19 cellular contexts compared by ENCODE assay signal in the genomic region with DNA sequence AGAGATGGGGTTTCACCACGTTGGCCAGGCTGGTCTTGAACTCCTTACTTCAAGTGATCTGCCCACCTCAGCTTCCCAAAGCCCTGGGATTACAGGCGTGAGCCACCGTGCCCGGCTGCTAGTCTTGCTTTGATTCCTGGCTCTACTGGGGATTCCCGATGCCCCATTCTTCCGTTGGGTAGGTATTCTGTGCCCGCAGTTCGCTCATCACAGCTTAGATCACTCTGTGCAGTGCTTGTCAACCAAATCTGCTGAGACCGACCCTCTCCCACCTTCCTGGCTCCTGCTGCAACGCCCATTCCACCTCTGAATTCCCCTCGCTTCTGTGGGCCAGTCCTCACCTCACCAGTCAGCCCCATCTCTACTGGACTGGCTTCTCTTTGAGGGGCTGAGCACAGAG. TPM values are rescaled to one million over a fixed set of nuclear protein-coding genes. Genes with fewer than 3 reads are reported as not detected.
A peak's percentile ranks its signal among the peaks of the same experiment; 100 is the strongest.
DNase-seq lines count a peak whose midpoint lies in the region; ATAC-seq and TF ChIP-seq lines count a peak whose summit lies in the region.
"Had no signal": no experiment of that assay in that cellular context is flagged by ENCODE, and none has a peak within 500 bp of the region (broad histone marks: within the 10 kb centered on the region; RNA-seq: fewer than 3 reads in every experiment).

No MANE protein-coding gene starts in this region.

- H3K9ac ChIP-seq in neuronal stem cell (ENCODE audit: low read depth, low read length, poor library complexity), result no peak overlapping the region
- H3K9ac ChIP-seq: SK-N-SH had no signal

- peak overlapping the region; percentile 47 for H2BK120ac ChIP-seq in neuronal stem cell (ENCODE audit: low read depth, low read length)

- ATAC-seq in activated CD8-positive, alpha-beta memory T cell treated with anti-CD3 and anti-CD28 coated beads, Interleukin-2, amount 10 ng/mL, durations not matched to agents 7 days and 5 days, result no peak
- ATAC-seq: Panc1; stimulated activated naive CD8-positive, alpha-beta T cell treated with anti-CD3 and anti-CD28 coated beads, Interleukin-15, amount 100 ng/mL, for 72 hours had no signal

- H3K27ac Mint-ChIP-seq in activated CD8-positive, alpha-beta memory T cell treated with anti-CD3 and anti-CD28 coated beads, Interleukin-2, amount 10 ng/mL, durations not matched to agents 7 days and 5 days, result peak overlapping the region; percentile 98
- H3K27ac Mint-ChIP-seq in CD8-positive, alpha-beta memory T cell, result peak overlapping the region; percentile 90 to 97 (median 96)
- H3K27ac Mint-ChIP-seq in activated T-helper 1 cell treated with anti-CD3 and anti-CD28 coated beads, Interleukin-12 subunit alpha, Interleukin-12 subunit beta, Interleukin-2, Interleukin-4 antibody, amounts not matched to agents 30 ng/mL and 10 ng/mL and 1 ng/mL, durations not matched to agents 14 hours and 24 hours and 36 hours, result peak overlapping the region; percentile 96

- H3K27me3 ChIP-seq in CD8-positive, alpha-beta memory T cell (ENCODE audit: insufficient read depth, low read length, poor library complexity, severe bottlenecking), result no peaks in the 10 kb centered on the region
- H3K27me3 ChIP-seq in neuronal stem cell (ENCODE audit: control insufficient read depth in 3 of 3, insufficient read depth in 3 of 3, low read depth in 1 of 3, low read length in 3 of 3) (no peaks in the 10 kb centered on the region), suprapubic skin (no peaks in the 10 kb centered on the region)
- H3K27me3 ChIP-seq: right atrium auricular region, vagina had no signal

- no peak overlapping the region for H3K18ac ChIP-seq in neuronal stem cell (ENCODE audit: low read length)

- H3K4me3 Mint-ChIP-seq in activated CD8-positive, alpha-beta memory T cell treated with anti-CD3 and anti-CD28 coated beads, Interleukin-2, amount 10 ng/mL, durations not matched to agents 7 days and 5 days, result no peak overlapping the region
- peak overlapping the region in 6 of 7 donors; percentile 23 to 89 (median 69) for H3K4me3 Mint-ChIP-seq in CD8-positive, alpha-beta memory T cell
- H3K4me3 Mint-ChIP-seq in activated T-helper 1 cell treated with anti-CD3 and anti-CD28 coated beads, Interleukin-12 subunit alpha, Interleukin-12 subunit beta, Interleukin-2, Interleukin-4 antibody, amounts not matched to agents 30 ng/mL and 10 ng/mL and 1 ng/mL, durations not matched to agents 14 hours and 24 hours and 36 hours, result peak overlapping the region; percentile 57

- peak overlapping the region; percentile 17 for H3K23ac ChIP-seq in neuronal stem cell (ENCODE audit: low read depth, low read length, poor library complexity)

- H3K4me3 ChIP-seq in CD8-positive, alpha-beta memory T cell (ENCODE audit: low read length), result peak overlapping the region; percentile 74
- H3K4me3 ChIP-seq in neuronal stem cell (ENCODE audit: low read length in 2 of 2) (no peak overlapping the region), suprapubic skin (no peak overlapping the region)
- H3K4me3 ChIP-seq: right atrium auricular region, vagina had no signal

- no peak overlapping the region for H2BK5ac ChIP-seq in neuronal stem cell (ENCODE audit: low read length)

- H3K4me2 ChIP-seq in neuronal stem cell (ENCODE audit: insufficient read depth, low read length, poor library complexity, severe bottlenecking), result no peak overlapping the region
- H3K4me2 ChIP-seq: SK-N-SH had no signal

- H3K36me3 Mint-ChIP-seq in activated CD8-positive, alpha-beta memory T cell treated with anti-CD3 and anti-CD28 coated beads, Interleukin-2, amount 10 ng/mL, durations not matched to agents 7 days and 5 days, result peaks cover 20% of the 10 kb centered on the region
- H3K36me3 Mint-ChIP-seq in CD8-positive, alpha-beta memory T cell, result peaks cover 0 to 32% (median 2%) of the 10 kb centered on the region in 3 donors
- peaks cover 17% of the 10 kb centered on the region for H3K36me3 Mint-ChIP-seq in activated T-helper 1 cell treated with anti-CD3 and anti-CD28 coated beads, Interleukin-12 subunit alpha, Interleukin-12 subunit beta, Interleukin-2, Interleukin-4 antibody, amounts not matched to agents 30 ng/mL and 10 ng/mL and 1 ng/mL, durations not matched to agents 14 hours and 24 hours and 36 hours (ENCODE audit: low read depth)

- no peak overlapping the region for H3K27ac ChIP-seq in CD8-positive, alpha-beta memory T cell (ENCODE audit: low read depth, low read length)
- H3K27ac ChIP-seq in neuronal stem cell (replicated peaks; ENCODE audit: low read length), result no peak overlapping the region
- H3K27ac ChIP-seq in suprapubic skin, result no peak overlapping the region
- H3K27ac ChIP-seq: vagina had no signal

- H3K79me1 ChIP-seq in neuronal stem cell (ENCODE audit: low read depth, low read length), result no peaks in the 10 kb centered on the region

- peaks cover 59% of the 10 kb centered on the region for H3K4me1 ChIP-seq in CD8-positive, alpha-beta memory T cell (ENCODE audit: insufficient read depth, low read length)
- H3K4me1 ChIP-seq in neuronal stem cell (ENCODE audit: control insufficient read depth in 2 of 2, insufficient read depth in 1 of 2, low read depth in 1 of 2, low read length in 2 of 2), result no peaks in the 10 kb centered on the region
- peaks cover 21% of the 10 kb centered on the region for H3K4me1 ChIP-seq in suprapubic skin

- intact Hi-C loops in activated T-helper 1 cell treated with anti-CD3 and anti-CD28 coated beads, Interleukin-12 subunit alpha, Interleukin-12 subunit beta, Interleukin-2, Interleukin-4 antibody, amounts not matched to agents 30 ng/mL and 10 ng/mL and 1 ng/mL, durations not matched to agents 14 hours and 24 hours and 36 hours (cut with micrococcal nuclease), result loop anchor here (10.0 kb wide), 1 partner anchor 574 kb away; a partner anchor contains a TSS

- H3K36me3 ChIP-seq in CD8-positive, alpha-beta memory T cell (ENCODE audit: insufficient read depth, low read length), result no peaks in the 10 kb centered on the region
- no peaks in the 10 kb centered on the region for H3K36me3 ChIP-seq in neuronal stem cell (replicated peaks in 1 of 2; ENCODE audit: control insufficient read depth in 2 of 2, insufficient read depth in 2 of 2, low read length in 2 of 2)
- no peaks in the 10 kb centered on the region for H3K36me3 ChIP-seq in suprapubic skin
- H3K36me3 ChIP-seq: right atrium auricular region, vagina had no signal

- POLR2A ChIA-PET in CD8-positive, alpha-beta memory T cell (lab: Charles Lee), result interaction anchor here (0.6 to 1.7 kb wide), 7 partner anchors 11 to 105 kb away, joined by 3 to 8 read pairs (median 3); a partner anchor contains a TSS

- H3K4ac ChIP-seq in neuronal stem cell (ENCODE audit: low read length), result no peak overlapping the region

- CTCF ChIA-PET in activated CD8-positive, alpha-beta memory T cell treated with anti-CD3 and anti-CD28 coated beads, Interleukin-2, amount 10 ng/mL, durations not matched to agents 7 days and 5 days (lab: Charles Lee), result interaction anchor here (1.2 to 9.9 kb wide), 3 partner anchors 14 to 60 kb away, joined by 3 to 136 read pairs (median 6); a partner anchor contains a TSS
- CTCF ChIA-PET in CD8-positive, alpha-beta memory T cell (lab: Charles Lee), result interaction anchor here (1.2 to 11.0 kb wide), 7 partner anchors 13 to 165 kb away, joined by 3 to 120 read pairs (median 4); a partner anchor contains a TSS

- H3K9me3 ChIP-seq in CD8-positive, alpha-beta memory T cell (ENCODE audit: low read length), result no peaks in the 10 kb centered on the region
- no peaks in the 10 kb centered on the region for H3K9me3 ChIP-seq in neuronal stem cell (replicated peaks in 1 of 2; ENCODE audit: control insufficient read depth in 2 of 2, insufficient read depth in 1 of 2, low read depth in 1 of 2, low read length in 2 of 2)
- no peaks in the 10 kb centered on the region for H3K9me3 ChIP-seq in suprapubic skin
- H3K9me3 ChIP-seq: right atrium auricular region, SK-N-SH, vagina had no signal

- no peak overlapping the region for H3K14ac ChIP-seq in neuronal stem cell (ENCODE audit: low read length)

- TF ChIP-seq EP300 in suprapubic skin (IDR thresholded peaks at IDR 0.05), result no peak

- TF ChIP-seq CTCF in suprapubic skin (IDR thresholded peaks at IDR 0.05), result no peak

- no peaks in the 10 kb centered on the region for H3K9me3 Mint-ChIP-seq in activated CD8-positive, alpha-beta memory T cell treated with anti-CD3 and anti-CD28 coated beads, Interleukin-2, amount 10 ng/mL, durations not matched to agents 7 days and 5 days (ENCODE audit: low read depth)
- H3K9me3 Mint-ChIP-seq in CD8-positive, alpha-beta memory T cell, result no peaks in the 10 kb centered on the region
- no peaks in the 10 kb centered on the region for H3K9me3 Mint-ChIP-seq in activated T-helper 1 cell treated with anti-CD3 and anti-CD28 coated beads, Interleukin-12 subunit alpha, Interleukin-12 subunit beta, Interleukin-2, Interleukin-4 antibody, amounts not matched to agents 30 ng/mL and 10 ng/mL and 1 ng/mL, durations not matched to agents 14 hours and 24 hours and 36 hours
- H3K9me3 Mint-ChIP-seq: stimulated activated naive CD8-positive, alpha-beta T cell treated with anti-CD3 and anti-CD28 coated beads, Interleukin-15, amount 100 ng/mL, for 72 hours had no signal

- no peak overlapping the region for H4K8ac ChIP-seq in neuronal stem cell (ENCODE audit: low read depth, low read length)

- peak overlapping the region; percentile 94 for H2AK5ac ChIP-seq in neuronal stem cell (ENCODE audit: low read depth, low read length)

- no CpG with 5 or more reads among the region's 11 CpGs for WGBS in neuronal stem cell (ENCODE audit: extremely low coverage in 2 of 2, insufficient read length in 2 of 2, insufficient replicate concordance in 1 of 2), 2 donors
- 87% methylated on average over 11 of the region's 11 CpGs for WGBS in suprapubic skin

- no peak overlapping the region for H2BK12ac ChIP-seq in neuronal stem cell (ENCODE audit: low read length)

- H2BK15ac ChIP-seq in neuronal stem cell (ENCODE audit: low read length), result peak overlapping the region; percentile 43

- no peak for TF ChIP-seq POLR2A in suprapubic skin (IDR thresholded peaks at IDR 0.05)

- H3K4me1 Mint-ChIP-seq in activated CD8-positive, alpha-beta memory T cell treated with anti-CD3 and anti-CD28 coated beads, Interleukin-2, amount 10 ng/mL, durations not matched to agents 7 days and 5 days, result peaks cover 46% of the 10 kb centered on the region
- H3K4me1 Mint-ChIP-seq in CD8-positive, alpha-beta memory T cell, result peaks cover 39 to 58% (median 45%) of the 10 kb centered on the region in 3 donors
- peaks cover 41% of the 10 kb centered on the region for H3K4me1 Mint-ChIP-seq in activated T-helper 1 cell treated with anti-CD3 and anti-CD28 coated beads, Interleukin-12 subunit alpha, Interleukin-12 subunit beta, Interleukin-2, Interleukin-4 antibody, amounts not matched to agents 30 ng/mL and 10 ng/mL and 1 ng/mL, durations not matched to agents 14 hours and 24 hours and 36 hours (ENCODE audit: low read depth)

- no peak overlapping the region for H2AFZ ChIP-seq in neuronal stem cell (ENCODE audit: low read length)

- no peak for DNase-seq in activated CD8-positive, alpha-beta memory T cell treated with anti-CD3 and anti-CD28 coated beads, Interleukin-2, amount 10 ng/mL, durations not matched to agents 7 days and 5 days
- no peak for DNase-seq in activated CD8-positive, alpha-beta memory T cell treated with anti-CD3 and anti-CD28 coated beads, Interleukin-2, amount 50 U/mL, for 48 hours
- no peak for DNase-seq in CD8-positive, alpha-beta memory T cell
- no peak for DNase-seq in activated T-helper 1 cell treated with anti-CD3 and anti-CD28 coated beads, Interleukin-12 subunit alpha, Interleukin-12 subunit beta, Interleukin-2, Interleukin-4 antibody, amounts not matched to agents 30 ng/mL and 10 ng/mL and 1 ng/mL, durations not matched to agents 14 hours and 24 hours and 36 hours (ENCODE audit: low spot score)
- DNase-seq in neuronal stem cell (ENCODE audit: low spot score) (no peak), DMS153 treated with DMSO at 0.1 percent for 48 hours (lab: John Stamatoyannopoulos, UW; ENCODE audit: unreplicated experiment) (no peak), iPS-NIHi7 (ENCODE audit: extremely low spot score) (no peak), suprapubic skin (ENCODE audit: low spot score in 2 of 2) (no peak)
- DNase-seq: kidney; midbrain; NCI-H1436; NCI-H2171; SK-N-SH; stimulated activated naive CD8-positive, alpha-beta T cell treated with anti-CD3 and anti-CD28 coated beads, Interleukin-15, amount 100 ng/mL, for 72 hours had no signal

- H4K91ac ChIP-seq in neuronal stem cell (ENCODE audit: low read depth, low read length, poor library complexity), result no peak overlapping the region

- no peaks in the 10 kb centered on the region for H3K27me3 Mint-ChIP-seq in activated CD8-positive, alpha-beta memory T cell treated with anti-CD3 and anti-CD28 coated beads, Interleukin-2, amount 10 ng/mL, durations not matched to agents 7 days and 5 days
- peaks cover 0 to 7% of the 10 kb centered on the region in 2 donors for H3K27me3 Mint-ChIP-seq in CD8-positive, alpha-beta memory T cell
- H3K27me3 Mint-ChIP-seq in activated T-helper 1 cell treated with anti-CD3 and anti-CD28 coated beads, Interleukin-12 subunit alpha, Interleukin-12 subunit beta, Interleukin-2, Interleukin-4 antibody, amounts not matched to agents 30 ng/mL and 10 ng/mL and 1 ng/mL, durations not matched to agents 14 hours and 24 hours and 36 hours (ENCODE audit: insufficient read depth), result no peaks in the 10 kb centered on the region
- H3K27me3 Mint-ChIP-seq: stimulated activated naive CD8-positive, alpha-beta T cell treated with anti-CD3 and anti-CD28 coated beads, Interleukin-15, amount 100 ng/mL, for 72 hours had no signal

RNA-seq across cellular contexts. Expression of a gene that starts 4.6 kb away (rescaled TPM):
- 10 to 100 TPM; 23.8 to 38.5 TPM for total RNA-seq in activated CD8-positive, alpha-beta memory T cell treated with anti-CD3 and anti-CD28 coated beads, Interleukin-2, amount 10 ng/mL, durations not matched to agents 7 days and 5 days
- 10 to 100 TPM; 25.7 to 26.0 TPM for total RNA-seq in CD8-positive, alpha-beta memory T cell
- polyA plus RNA-seq in CD8-positive, alpha-beta memory T cell, result 18.0 TPM
- total RNA-seq in activated T-helper 1 cell treated with anti-CD3 and anti-CD28 coated beads, Interleukin-12 subunit alpha, Interleukin-12 subunit beta, Interleukin-2, Interleukin-4 antibody, amounts not matched to agents 30 ng/mL and 10 ng/mL and 1 ng/mL, durations not matched to agents 14 hours and 24 hours and 36 hours, result 22.1 and 23.6 TPM in 2 replicates
- polyA plus RNA-seq in neuronal stem cell (2013, experiment 1 of 2), result 32.3 TPM
- 33.4 TPM for polyA plus RNA-seq in neuronal stem cell (2013, experiment 2 of 2)
- total RNA-seq in suprapubic skin, result 10 to 100 TPM; 10.4 to 43.7 (median 18.0) TPM

RNA-seq across cellular contexts. Expression of a gene that starts 16.1 kb away (rescaled TPM):
- total RNA-seq in activated CD8-positive, alpha-beta memory T cell treated with anti-CD3 and anti-CD28 coated beads, Interleukin-2, amount 10 ng/mL, durations not matched to agents 7 days and 5 days, result 1 to 10 TPM in 1 of 2 experiments, under 1 TPM in 1; 0.59 to 1.4 TPM
- under 1 TPM; 0.55 to 0.64 TPM for total RNA-seq in CD8-positive, alpha-beta memory T cell
- polyA plus RNA-seq in CD8-positive, alpha-beta memory T cell, result 0.39 TPM
- total RNA-seq in activated T-helper 1 cell treated with anti-CD3 and anti-CD28 coated beads, Interleukin-12 subunit alpha, Interleukin-12 subunit beta, Interleukin-2, Interleukin-4 antibody, amounts not matched to agents 30 ng/mL and 10 ng/mL and 1 ng/mL, durations not matched to agents 14 hours and 24 hours and 36 hours, result 0.10 and 0.44 TPM in 2 replicates
- 1.2 TPM for polyA plus RNA-seq in neuronal stem cell (2013, experiment 1 of 2)
- 1.2 TPM for polyA plus RNA-seq in neuronal stem cell (2013, experiment 2 of 2)
- 1 to 10 TPM in 1 of 4 donors, under 1 TPM in 2, not detected in 1; 0.25 to 2.3 (median 0.34) TPM for total RNA-seq in suprapubic skin
- total RNA-seq: LHCN-M2 had no signal
- polyA plus RNA-seq: AG04450 had no signal

RNA-seq across cellular contexts. Expression of a gene that starts 58.7 kb away (rescaled TPM):
- 100 to 1,000 TPM; 250 to 441 TPM for total RNA-seq in activated CD8-positive, alpha-beta memory T cell treated with anti-CD3 and anti-CD28 coated beads, Interleukin-2, amount 10 ng/mL, durations not matched to agents 7 days and 5 days
- total RNA-seq in CD8-positive, alpha-beta memory T cell, result 10 to 100 TPM; 68.0 to 81.3 TPM
- 161 TPM for polyA plus RNA-seq in CD8-positive, alpha-beta memory T cell
- 45.6 and 50.9 TPM in 2 replicates for total RNA-seq in activated T-helper 1 cell treated with anti-CD3 and anti-CD28 coated beads, Interleukin-12 subunit alpha, Interleukin-12 subunit beta, Interleukin-2, Interleukin-4 antibody, amounts not matched to agents 30 ng/mL and 10 ng/mL and 1 ng/mL, durations not matched to agents 14 hours and 24 hours and 36 hours
- polyA plus RNA-seq in neuronal stem cell (2013, experiment 1 of 2), result 0.11 TPM
- 0.11 TPM for polyA plus RNA-seq in neuronal stem cell (2013, experiment 2 of 2)
- total RNA-seq in suprapubic skin, result 10 to 100 TPM in 1 of 4 donors, 1 to 10 TPM in 3; 3.2 to 14.6 (median 3.3) TPM
